29 cellular contexts compared by ENCODE assay signal in the genomic region with DNA sequence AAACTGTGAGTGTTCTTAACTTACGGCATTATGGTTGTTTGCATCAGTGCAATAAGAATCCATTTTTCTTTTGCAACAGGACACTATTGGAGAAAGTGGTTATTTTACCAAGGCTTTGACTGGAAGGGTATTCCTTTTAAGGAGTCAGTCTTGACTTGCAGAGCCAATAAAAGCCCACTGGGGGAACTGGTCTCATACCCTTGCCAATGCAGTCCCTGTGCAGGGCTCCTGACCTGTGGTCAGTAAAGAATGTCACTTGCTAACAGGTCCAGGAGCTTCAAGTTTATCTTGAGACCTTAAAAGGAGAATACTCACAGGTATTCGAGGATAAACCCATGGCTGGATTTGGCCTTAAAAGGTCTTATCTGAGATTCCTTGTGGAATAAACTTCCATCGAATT.
"Had no signal": no experiment of that assay in that cellular context is flagged by ENCODE, and none has a peak within 500 bp of the region (broad histone marks: within the 10 kb centered on the region; RNA-seq: fewer than 3 reads in every experiment).

No MANE protein-coding gene starts in this region.

- H3K27ac ChIP-seq: ascending aorta, breast epithelium, cardiac muscle cell, colonic mucosa had no signal

- H3K27me3 ChIP-seq: ascending aorta, breast epithelium, cardiac muscle cell, colonic mucosa had no signal

- H3K36me3 ChIP-seq: ascending aorta, breast epithelium, cardiac muscle cell, colonic mucosa had no signal

- H3K27me3 Mint-ChIP-seq: activated CD4-positive, alpha-beta memory T cell treated with anti-CD3 and anti-CD28 coated beads, Interleukin-2, amount 10 ng/mL, durations not matched to agents 7 days and 5 days; activated CD4-positive, alpha-beta T cell treated with anti-CD3 and anti-CD28 coated beads, Interleukin-2, amount 10 ng/mL, durations not matched to agents 7 days and 5 days; activated naive CD4-positive, alpha-beta T cell treated with anti-CD3 and anti-CD28 coated beads, Interleukin-2, amount 10 ng/mL, durations not matched to agents 7 days and 5 days; activated naive CD8-positive, alpha-beta T cell treated with anti-CD3 and anti-CD28 coated beads, Interleukin-2, amount 10 ng/mL, durations not matched to agents 7 days and 5 days; activated T-cell treated with anti-CD3 and anti-CD28 coated beads, Interleukin-2, amount 50 U/mL, for 24 hours; T-helper 17 cell had no signal

- H3K27ac Mint-ChIP-seq: activated CD4-positive, alpha-beta memory T cell treated with anti-CD3 and anti-CD28 coated beads, Interleukin-2, amount 10 ng/mL, durations not matched to agents 7 days and 5 days; activated CD4-positive, alpha-beta T cell treated with anti-CD3 and anti-CD28 coated beads, Interleukin-2, amount 10 ng/mL, durations not matched to agents 7 days and 5 days; activated naive CD4-positive, alpha-beta T cell treated with anti-CD3 and anti-CD28 coated beads, Interleukin-2, amount 10 ng/mL, durations not matched to agents 7 days and 5 days; activated naive CD4-positive, alpha-beta T cell treated with anti-CD3 and anti-CD28 coated beads, Interleukin-2, amount 50 U/mL, for 72 hours; activated naive CD8-positive, alpha-beta T cell treated with anti-CD3 and anti-CD28 coated beads, Interleukin-2, amount 10 ng/mL, durations not matched to agents 7 days and 5 days; activated T-cell treated with anti-CD3 and anti-CD28 coated beads, Interleukin-2, amount 50 U/mL, for 24 hours; activated T-cell treated with anti-CD3 and anti-CD28 coated beads, Interleukin-2, amount 50 U/mL, for 72 hours; brain; T-helper 17 cell; T-helper 2 cell treated with Interferon-gamma antibody and Interleukin-4, amounts not matched to agents 5 μg/mL and 100 μg/mL, for 36 hours had no signal

- H3K9me3 Mint-ChIP-seq: activated CD4-positive, alpha-beta T cell treated with anti-CD3 and anti-CD28 coated beads, Interleukin-2, amount 10 ng/mL, durations not matched to agents 7 days and 5 days; activated naive CD4-positive, alpha-beta T cell treated with anti-CD3 and anti-CD28 coated beads, Interleukin-2, amount 50 U/mL, for 72 hours; activated naive CD8-positive, alpha-beta T cell treated with anti-CD3 and anti-CD28 coated beads, Interleukin-2, amount 10 ng/mL, durations not matched to agents 7 days and 5 days; activated T-cell treated with anti-CD3 and anti-CD28 coated beads, Interleukin-2, amount 50 U/mL, for 72 hours; T-helper 2 cell treated with Interferon-gamma antibody and Interleukin-4, amounts not matched to agents 5 μg/mL and 100 μg/mL, for 36 hours had no signal

- H3K9me3 ChIP-seq: ascending aorta, breast epithelium, colonic mucosa had no signal

- ATAC-seq: activated naive CD4-positive, alpha-beta T cell treated with anti-CD3 and anti-CD28 coated beads, Interleukin-2, amount 50 U/mL, for 72 hours; activated T-cell treated with anti-CD3 and anti-CD28 coated beads, Interleukin-2, amount 50 U/mL, for 72 hours; esophagus mucosa; T-helper 17 cell had no signal

- H3K4me1 ChIP-seq: ascending aorta, breast epithelium, colonic mucosa had no signal

- DNase-seq: activated CD4-positive, alpha-beta memory T cell treated with anti-CD3 and anti-CD28 coated beads, Interleukin-2, amount 10 ng/mL, durations not matched to agents 7 days and 5 days; activated CD4-positive, alpha-beta T cell treated with anti-CD3 and anti-CD28 coated beads for 1 hour; activated CD4-positive, alpha-beta T cell treated with anti-CD3 and anti-CD28 coated beads for 4 hours; activated CD4-positive, alpha-beta T cell treated with anti-CD3 and anti-CD28 coated beads, Interleukin-2, amount 10 ng/mL, durations not matched to agents 7 days and 5 days; activated CD4-positive, alpha-beta T cell treated with anti-CD3 and anti-CD28 coated beads, Interleukin-2, amount 50 U/mL, for 4 hours; activated CD8-positive, alpha-beta memory T cell treated with anti-CD3 and anti-CD28 coated beads, Interleukin-2, amount 50 U/mL, for 48 hours; activated gamma-delta T cell; activated naive CD4-positive, alpha-beta T cell; activated naive CD4-positive, alpha-beta T cell treated with anti-CD3 and anti-CD28 coated beads, Interleukin-2, amount 10 ng/mL, durations not matched to agents 7 days and 5 days; activated naive CD8-positive, alpha-beta T cell treated with anti-CD3 and anti-CD28 coated beads, Interleukin-2, amount 10 ng/mL, durations not matched to agents 7 days and 5 days; activated T-cell treated with anti-CD3 and anti-CD28 coated beads for 4 hours; activated T-cell treated with anti-CD3 and anti-CD28 coated beads, Interleukin-2, amount 50 U/mL, for 24 hours; activated T-cell treated with anti-CD3 and anti-CD28 coated beads, Interleukin-2, amount 50 U/mL, for 72 hours; central memory CD4-positive, alpha-beta T cell; cerebellar nuclear complex; colonic mucosa; effector CD8-positive, alpha-beta T cell; foreskin fibroblast; glutamatergic neuron; T-helper 1 cell; T-helper 17 cell; T1000 had no signal

- H3K4me3 Mint-ChIP-seq: activated CD4-positive, alpha-beta memory T cell treated with anti-CD3 and anti-CD28 coated beads, Interleukin-2, amount 10 ng/mL, durations not matched to agents 7 days and 5 days; activated CD4-positive, alpha-beta T cell treated with anti-CD3 and anti-CD28 coated beads, Interleukin-2, amount 10 ng/mL, durations not matched to agents 7 days and 5 days; activated naive CD4-positive, alpha-beta T cell treated with anti-CD3 and anti-CD28 coated beads, Interleukin-2, amount 10 ng/mL, durations not matched to agents 7 days and 5 days; activated naive CD8-positive, alpha-beta T cell treated with anti-CD3 and anti-CD28 coated beads, Interleukin-2, amount 10 ng/mL, durations not matched to agents 7 days and 5 days; activated T-cell treated with anti-CD3 and anti-CD28 coated beads, Interleukin-2, amount 50 U/mL, for 24 hours; activated T-cell treated with anti-CD3 and anti-CD28 coated beads, Interleukin-2, amount 50 U/mL, for 72 hours; brain; T-helper 17 cell; T-helper 2 cell treated with Interferon-gamma antibody and Interleukin-4, amounts not matched to agents 5 μg/mL and 100 μg/mL, for 36 hours had no signal

- H3K4me3 ChIP-seq: ascending aorta, breast epithelium, cardiac muscle cell, colonic mucosa had no signal

- H3K4me1 Mint-ChIP-seq: activated CD4-positive, alpha-beta memory T cell treated with anti-CD3 and anti-CD28 coated beads, Interleukin-2, amount 10 ng/mL, durations not matched to agents 7 days and 5 days; activated CD4-positive, alpha-beta T cell treated with anti-CD3 and anti-CD28 coated beads, Interleukin-2, amount 10 ng/mL, durations not matched to agents 7 days and 5 days; activated naive CD4-positive, alpha-beta T cell treated with anti-CD3 and anti-CD28 coated beads, Interleukin-2, amount 10 ng/mL, durations not matched to agents 7 days and 5 days; activated naive CD8-positive, alpha-beta T cell treated with anti-CD3 and anti-CD28 coated beads, Interleukin-2, amount 10 ng/mL, durations not matched to agents 7 days and 5 days; brain; T-helper 17 cell had no signal

- H3K36me3 Mint-ChIP-seq: activated naive CD4-positive, alpha-beta T cell treated with anti-CD3 and anti-CD28 coated beads, Interleukin-2, amount 10 ng/mL, durations not matched to agents 7 days and 5 days; activated naive CD4-positive, alpha-beta T cell treated with anti-CD3 and anti-CD28 coated beads, Interleukin-2, amount 50 U/mL, for 72 hours; activated naive CD8-positive, alpha-beta T cell treated with anti-CD3 and anti-CD28 coated beads, Interleukin-2, amount 10 ng/mL, durations not matched to agents 7 days and 5 days; brain had no signal
